In genomic region chr22:11690170-11690569, GRCh38 we compare ENCODE assay signal across 6 cellular contexts.
DNase-seq lines count a peak whose midpoint lies in the region; ATAC-seq and TF ChIP-seq lines count a peak whose summit lies in the region.
"Not testable (repeated sequence)": the region's sequence is repeated elsewhere in the genome, so short reads cannot be mapped to it uniquely, and the experiment has no call there.

No MANE protein-coding gene starts in this region.

- H3K4me3 Mint-ChIP-seq in activated naive CD4-positive, alpha-beta T cell treated with anti-CD3 and anti-CD28 coated beads, Interleukin-2, amount 10 ng/mL, durations not matched to agents 7 days and 5 days, result not testable (repeated sequence)

- CTCF ChIA-PET in activated naive CD4-positive, alpha-beta T cell treated with anti-CD3 and anti-CD28 coated beads, Interleukin-2, amount 10 ng/mL, durations not matched to agents 7 days and 5 days (lab: Charles Lee), result not testable (repeated sequence)

- not testable (repeated sequence) for TF ChIP-seq CTCF in left lung (IDR thresholded peaks at IDR 0.05); spleen (IDR thresholded peaks at IDR 0.05 in 8 of 11, conservative IDR thresholded peaks at IDR 0.05 in 3 of 11)

- H3K27ac ChIP-seq in left lung, spleen: not testable (repeated sequence)

- TF ChIP-seq POLR2A in spleen (IDR thresholded peaks at IDR 0.05), result not testable (repeated sequence)

- H3K4me1 ChIP-seq in left lung, spleen: not testable (repeated sequence)

- DNase-seq in activated naive CD4-positive, alpha-beta T cell treated with anti-CD3 and anti-CD28 coated beads, Interleukin-2, amount 10 ng/mL, durations not matched to agents 7 days and 5 days, result peak; percentile 14
- DNase-seq in Right ventricle myocardium inferior (ENCODE audit: missing footprints), result peak; percentile 27
- DNase-seq in left lung, result peak; percentile 19 to 30
- DNase-seq in posterior vena cava (ENCODE audit: low spot score), result peak; percentile 40
- DNase-seq in spleen, result peak; percentile 51
- DNase-seq in ureter (ENCODE audit: low spot score), result peak; percentile 41

- H3K36me3 Mint-ChIP-seq in activated naive CD4-positive, alpha-beta T cell treated with anti-CD3 and anti-CD28 coated beads, Interleukin-2, amount 10 ng/mL, durations not matched to agents 7 days and 5 days, result not testable (repeated sequence)

- not testable (repeated sequence) for H3K27me3 ChIP-seq in left lung; spleen (replicated peaks in 1 of 7)

- H3K27ac Mint-ChIP-seq in activated naive CD4-positive, alpha-beta T cell treated with anti-CD3 and anti-CD28 coated beads, Interleukin-2, amount 10 ng/mL, durations not matched to agents 7 days and 5 days, result not testable (repeated sequence)

- H3K36me3 ChIP-seq in left lung, spleen: not testable (repeated sequence)

- WGBS in spleen, 5 donors, result 79 to 82% (median 80%) methylated on average over 1 of the region's 1 CpG; no CpG with 5 or more reads in 2 of the 5 donors

- not testable (repeated sequence) for H3K27me3 Mint-ChIP-seq in activated naive CD4-positive, alpha-beta T cell treated with anti-CD3 and anti-CD28 coated beads, Interleukin-2, amount 10 ng/mL, durations not matched to agents 7 days and 5 days

- not testable (repeated sequence) for H3K9me3 ChIP-seq in left lung, spleen

- H3K4me1 Mint-ChIP-seq in activated naive CD4-positive, alpha-beta T cell treated with anti-CD3 and anti-CD28 coated beads, Interleukin-2, amount 10 ng/mL, durations not matched to agents 7 days and 5 days, result not testable (repeated sequence)

- intact Hi-C loops in Right ventricle myocardium inferior (cut with DNase I); left lung (cut with DNase I); posterior vena cava (cut with DNase I); spleen (cut with DNase I; ENCODE audit: low total_unique reads): not testable (repeated sequence)

- H3K4me3 ChIP-seq in left lung, spleen: not testable (repeated sequence)

- not testable (repeated sequence) for H3K9me3 Mint-ChIP-seq in activated naive CD4-positive, alpha-beta T cell treated with anti-CD3 and anti-CD28 coated beads, Interleukin-2, amount 10 ng/mL, durations not matched to agents 7 days and 5 days

- not testable (repeated sequence) for ATAC-seq in Right ventricle myocardium inferior, left lung
